ENCODE assay signal across 16 cellular contexts in genomic region chr1:51875836-51876235, GRCh38. TPM values are rescaled to one million over a fixed set of nuclear protein-coding genes. Genes with fewer than 3 reads are reported as not detected.
A peak's percentile ranks its signal among the peaks of the same experiment; 100 is the strongest.
DNase-seq lines count a peak whose midpoint lies in the region; ATAC-seq, FAIRE-seq and TF ChIP-seq lines count a peak whose summit lies in the region.
"Had no signal": no experiment of that assay in that cellular context is flagged by ENCODE, and none has a peak within 500 bp of the region (broad histone marks: within the 10 kb centered on the region; RNA-seq: fewer than 3 reads in every experiment).

No MANE protein-coding gene starts in this region.

- TF ChIP-seq POLR2A in GM12891 (IDR thresholded peaks at IDR 0.05; ENCODE audit: low read depth, low read length): no peak

- H3K4me1 ChIP-seq in ACC112 (ENCODE audit: control insufficient read depth, insufficient read depth, low read length, unreplicated experiment) (peaks cover 15% of the 10 kb centered on the region), mesodermal cell (ENCODE audit: control insufficient read depth, insufficient read depth, low read length, poor library complexity, severe bottlenecking) (peaks cover 17% of the 10 kb centered on the region)

- H3K27me3 ChIP-seq in ACC112 (ENCODE audit: insufficient read depth, low read length): no peaks in the 10 kb centered on the region
- H3K27me3 ChIP-seq: adrenal gland had no signal

- H3K27ac ChIP-seq in ACC112 (ENCODE audit: low read depth, low read length) (no peak overlapping the region), mesodermal cell (ENCODE audit: low read depth, low read length, severe bottlenecking) (no peak overlapping the region)
- H3K27ac ChIP-seq: adrenal gland had no signal

- H3K9me3 ChIP-seq in mesodermal cell (ENCODE audit: control insufficient read depth, low read length): no peaks in the 10 kb centered on the region
- H3K9me3 ChIP-seq: adrenal gland had no signal

- FAIRE-seq in GM12891 (lab: Jason Lieb, UNC): no peak
- FAIRE-seq: H1, urothelium cell line had no signal

- H3K36me3 Mint-ChIP-seq in activated CD4-positive, alpha-beta memory T cell treated with anti-CD3 and anti-CD28 coated beads for 36 hours: peaks cover 21% of the 10 kb centered on the region

- H3K36me3 ChIP-seq in ACC112 (ENCODE audit: insufficient read depth, low read length) (no peaks in the 10 kb centered on the region), mesodermal cell (ENCODE audit: control insufficient read depth, insufficient read depth, low read length) (peaks cover 29% of the 10 kb centered on the region)
- H3K36me3 ChIP-seq: adrenal gland had no signal

- CTCF ChIA-PET in activated CD4-positive, alpha-beta memory T cell treated with anti-CD3 and anti-CD28 coated beads for 36 hours (lab: Charles Lee): interaction anchor here (1.5 to 1.8 kb wide), 2 partner anchors 8 to 21 kb away, joined by 4 to 5 read pairs; no protein-coding TSS in a partner anchor

- H3K27ac Mint-ChIP-seq in activated CD4-positive, alpha-beta memory T cell treated with anti-CD3 and anti-CD28 coated beads for 36 hours: no peak overlapping the region
- H3K27ac Mint-ChIP-seq: activated B cell treated with CpG ODN at 0.5 μM for 24 hours had no signal

- peak overlapping the region; percentile 26 for H3K4me3 Mint-ChIP-seq in activated CD4-positive, alpha-beta memory T cell treated with anti-CD3 and anti-CD28 coated beads for 36 hours
- H3K4me3 Mint-ChIP-seq: activated B cell treated with CpG ODN at 0.5 μM for 24 hours had no signal

- TF ChIP-seq CTCF in GM12864 (IDR thresholded peaks at IDR 0.05; ENCODE audit: low read depth, low read length, missing control alignments): no peak

- no peak for ATAC-seq in HG03139 (IDR thresholded peaks at IDR 0.05; ENCODE audit: unreplicated experiment)
- ATAC-seq: right cardiac atrium had no signal

- intact Hi-C loops in activated CD4-positive, alpha-beta memory T cell treated with anti-CD3 and anti-CD28 coated beads for 36 hours (cut with micrococcal nuclease): loop anchor here (5.0 to 10.0 kb wide), 2 partner anchors 359 to 911 kb away; partner anchors contain the start of genes EPS15 and FAF1

- H3K4me3 ChIP-seq in ACC112 (ENCODE audit: low read depth, low read length) (peak overlapping the region; percentile 84), GM12864 (ENCODE audit: low read depth, low read length) (peak overlapping the region; percentile 13; the same call in 1 of the 2 replicates), mesodermal cell (ENCODE audit: extremely low read depth, insufficient read depth, low read length, poor library complexity, severe bottlenecking) (peak overlapping the region; percentile 14)

- POLR2A ChIA-PET in activated CD4-positive, alpha-beta memory T cell treated with anti-CD3 and anti-CD28 coated beads for 36 hours (lab: Charles Lee): no interaction called here

- no peak overlapping the region for H2AFZ ChIP-seq in ACC112 (ENCODE audit: low read length, unreplicated experiment)

- no peaks in the 10 kb centered on the region for H3K27me3 Mint-ChIP-seq in activated CD4-positive, alpha-beta memory T cell treated with anti-CD3 and anti-CD28 coated beads for 36 hours
- H3K27me3 Mint-ChIP-seq: activated B cell treated with CpG ODN at 0.5 μM for 24 hours had no signal

- no peaks in the 10 kb centered on the region for H3K9me3 Mint-ChIP-seq in activated CD4-positive, alpha-beta memory T cell treated with anti-CD3 and anti-CD28 coated beads for 36 hours
- H3K9me3 Mint-ChIP-seq: activated B cell treated with CpG ODN at 0.5 μM for 24 hours had no signal

- peaks cover 53% of the 10 kb centered on the region for H3K4me1 Mint-ChIP-seq in activated CD4-positive, alpha-beta memory T cell treated with anti-CD3 and anti-CD28 coated beads for 36 hours (ENCODE audit: low read depth)

- peaks cover 68% of the 10 kb centered on the region for H3K79me2 ChIP-seq in ACC112 (ENCODE audit: control insufficient read depth, insufficient read depth, low read length, unreplicated experiment)

- no peak for DNase-seq in GM12864 (ENCODE audit: low read depth)
- no peak for DNase-seq in activated CD4-positive, alpha-beta memory T cell treated with anti-CD3 and anti-CD28 coated beads for 36 hours
- no peak for DNase-seq in GM12891 (ENCODE audit: insufficient read length, low spot score)
- no peak for DNase-seq in NCI-H526 (lab: John Stamatoyannopoulos, UW)
- no peak for DNase-seq in KG1 (lab: John Stamatoyannopoulos, UW)
- DNase-seq: activated B cell treated with CpG ODN at 0.5 μM for 24 hours, adrenal gland, hippocampal formation, mesendoderm, NCI-H2171, right cardiac atrium had no signal

TF ChIP-seq in GM12891, 5 proteins besides CTCF, POLR2A, EP300 and RAD21:
- TF ChIP-seq TAF1 (IDR thresholded peaks at IDR 0.05; ENCODE audit: low read depth, low read length) (no peak), PAX5 (IDR thresholded peaks at IDR 0.05; ENCODE audit: insufficient read depth, low read length, severe bottlenecking) (no peak), SPI1 (IDR thresholded peaks at IDR 0.05; ENCODE audit: low read depth, low read length) (no peak), POU2F2 (IDR thresholded peaks at IDR 0.05; ENCODE audit: low read depth, low read length) (no peak), POLR2AphosphoS5 (IDR thresholded peaks at IDR 0.05; ENCODE audit: low read depth, low read length) (no peak)

RNA-seq across cellular contexts. Expression of gene NRDC, which starts 2.7 kb away (rescaled TPM):
- total RNA-seq in activated CD4-positive, alpha-beta memory T cell treated with anti-CD3 and anti-CD28 coated beads for 36 hours: 100 to 1,000 TPM; 153 to 155 TPM
- 131 TPM for polyA plus RNA-seq in mesodermal cell (2013, experiment 1 of 2)
- polyA plus RNA-seq in mesodermal cell (2013, experiment 2 of 2): 133 TPM
- polyA plus RNA-seq in GM12891 (2012; ENCODE audit: low read depth, missing spikeins): 82.8 TPM

Comparison
In these comparisons a context has a peak if more than half of its experiments do, and no peak if none do; other contexts are left out.
1. H3K4me3 ChIP-seq: peak in every context shown above with its lines; median percentile 84 in ACC112; 14 in mesodermal cell; 13 in GM12864.